Comparison of ENCODE assay signal across 1 cellular context in genomic region chr13:79812070-79812850, GRCh38.
TF ChIP-seq lines count a peak whose summit lies in the region.

No MANE protein-coding gene starts in this region.

TF ChIP-seq in H1, 55 proteins besides CTCF, POLR2A, EP300 and RAD21 (continued from another document):
- no peak for TF ChIP-seq USF2 (IDR thresholded peaks at IDR 0.05; ENCODE audit: low read length)
TF ChIP-seq in H1: peak in this region for 0.
